ENCODE assay signal across 20 cellular contexts in genomic region chr16:66287916-66288315, GRCh38.
DNase-seq lines count a peak whose midpoint lies in the region; ATAC-seq and TF ChIP-seq lines count a peak whose summit lies in the region.
"Had no signal": no experiment of that assay in that cellular context is flagged by ENCODE, and none has a peak within 500 bp of the region (broad histone marks: within the 10 kb centered on the region; RNA-seq: fewer than 3 reads in every experiment).

No MANE protein-coding gene starts in this region.

- H3K79me1 ChIP-seq in H9 (ENCODE audit: insufficient read depth, low read depth, low read length, poor library complexity, severe bottlenecking), result no peaks in the 10 kb centered on the region

- H3K27me3 ChIP-seq in H9 (ENCODE audit: insufficient read depth, low read length), result no peaks in the 10 kb centered on the region

- no peak for ATAC-seq in left lobe of liver
- ATAC-seq in activated naive CD4-positive, alpha-beta T cell treated with anti-CD3 and anti-CD28 coated beads, Interleukin-2, amount 50 U/mL, for 72 hours, result no peak
- ATAC-seq: A549, GM12878 had no signal

- no peak overlapping the region for H3K4ac ChIP-seq in H9 (ENCODE audit: low read depth, low read length)

- H3K27me3 Mint-ChIP-seq in H9 (ENCODE audit: low read depth), result peaks cover 11% of the 10 kb centered on the region
- peaks cover 5% of the 10 kb centered on the region for H3K27me3 Mint-ChIP-seq in activated CD4-positive, alpha-beta memory T cell treated with anti-CD3 and anti-CD28 coated beads, Interleukin-2, amount 10 ng/mL, durations not matched to agents 7 days and 5 days

- H3K9ac ChIP-seq in H9 (ENCODE audit: extremely low read depth, insufficient read length, low read length), result no peak overlapping the region

- no peak overlapping the region for H4K8ac ChIP-seq in H9 (replicated peaks; ENCODE audit: insufficient read length, low read depth, low read length)

- no peaks in the 10 kb centered on the region for H3K4me1 ChIP-seq in H9 (ENCODE audit: insufficient read depth, low read length)
- H3K4me1 ChIP-seq: A549, HAP-1 had no signal

- no peak overlapping the region for H2BK12ac ChIP-seq in H9 (ENCODE audit: insufficient read length, low read depth, low read length)

- no peaks in the 10 kb centered on the region for H3K4me1 Mint-ChIP-seq in H9
- H3K4me1 Mint-ChIP-seq in activated CD4-positive, alpha-beta memory T cell treated with anti-CD3 and anti-CD28 coated beads, Interleukin-2, amount 10 ng/mL, durations not matched to agents 7 days and 5 days, result no peaks in the 10 kb centered on the region
- H3K4me1 Mint-ChIP-seq: B cell had no signal

- no peak overlapping the region for H2BK15ac ChIP-seq in H9 (ENCODE audit: low read depth, low read length)

- H3K18ac ChIP-seq in H9 (ENCODE audit: insufficient read length, low read depth, low read length), result no peak overlapping the region

- no peaks in the 10 kb centered on the region for H3K23me2 ChIP-seq in H9 (ENCODE audit: insufficient read length, low read depth, low read length, poor library complexity, severe bottlenecking)

- no peaks in the 10 kb centered on the region for H3K9me3 ChIP-seq in H9 (ENCODE audit: control insufficient read depth, low read depth, low read length)
- H3K9me3 ChIP-seq: A549, HAP-1 had no signal

- no peak overlapping the region for H3K14ac ChIP-seq in H9 (ENCODE audit: insufficient read depth, low read length)

- H3K27ac ChIP-seq in H9 (ENCODE audit: insufficient read length, low read depth, low read length), result no peak overlapping the region
- H3K27ac ChIP-seq: A549, PC-9 had no signal

- DNase-seq in H9 (peak; percentile 16), left lobe of liver (ENCODE audit: low spot score) (peak; percentile 30), NCI-H82 (lab: John Stamatoyannopoulos, UW) (no peak), NCI-H2196 treated with DMSO at 0.1 percent for 48 hours (lab: John Stamatoyannopoulos, UW; ENCODE audit: unreplicated experiment) (no peak), NCI-H345 (lab: John Stamatoyannopoulos, UW) (no peak)
- DNase-seq in activated CD4-positive, alpha-beta memory T cell treated with anti-CD3 and anti-CD28 coated beads, Interleukin-2, amount 10 ng/mL, durations not matched to agents 7 days and 5 days, result peak; percentile 7
- DNase-seq in stimulated activated CD8-positive, alpha-beta memory T cell treated with anti-CD3 and anti-CD28 coated beads, Interleukin-4, amount 100 ng/mL, for 48 hours, result peak; percentile 17
- no peak for DNase-seq in activated naive CD4-positive, alpha-beta T cell treated with anti-CD3 and anti-CD28 coated beads, Interleukin-2, amount 50 U/mL, for 72 hours (ENCODE audit: low spot score in 2 of 2)
- DNase-seq: Kasumi-1, NCI-H1417 treated with DMSO at 0.1 percent for 48 hours, NCI-H187 treated with DMSO at 0.1 percent for 48 hours, NCI-H2107, NCI-H510A, PC-9, RPMI8226, SHP77 treated with DMSO at 0.1 percent for 48 hours had no signal

- TF ChIP-seq CTCF in H9 (conservative IDR thresholded peaks at IDR 0.05), result no peak

- H3K36me3 Mint-ChIP-seq in H9 (ENCODE audit: insufficient read depth in 1 of 3, low read depth in 3 of 3), result no peaks in the 10 kb centered on the region
- no peaks in the 10 kb centered on the region for H3K36me3 Mint-ChIP-seq in activated CD4-positive, alpha-beta memory T cell treated with anti-CD3 and anti-CD28 coated beads, Interleukin-2, amount 10 ng/mL, durations not matched to agents 7 days and 5 days (ENCODE audit: low read depth)
- H3K36me3 Mint-ChIP-seq in activated naive CD4-positive, alpha-beta T cell treated with anti-CD3 and anti-CD28 coated beads, Interleukin-2, amount 50 U/mL, for 72 hours, result no peaks in the 10 kb centered on the region

- H3K27ac Mint-ChIP-seq in H9, result no peak overlapping the region
- no peak overlapping the region for H3K27ac Mint-ChIP-seq in activated CD4-positive, alpha-beta memory T cell treated with anti-CD3 and anti-CD28 coated beads, Interleukin-2, amount 10 ng/mL, durations not matched to agents 7 days and 5 days
- peak overlapping the region in 1 of 2 donors; percentile 44 for H3K27ac Mint-ChIP-seq in activated naive CD4-positive, alpha-beta T cell treated with anti-CD3 and anti-CD28 coated beads, Interleukin-2, amount 50 U/mL, for 72 hours
- H3K27ac Mint-ChIP-seq: B cell had no signal

- no peak overlapping the region for H2AFZ ChIP-seq in H9 (ENCODE audit: low read length)
- H2AFZ ChIP-seq: PC-9 had no signal

- H3T11ph ChIP-seq in H9 (ENCODE audit: low read length), result no peak overlapping the region

- no peak overlapping the region for H4K5ac ChIP-seq in H9 (ENCODE audit: insufficient read length, low read depth, low read length)

- no peak overlapping the region for H2BK5ac ChIP-seq in H9 (ENCODE audit: insufficient read length, low read length)

- no peak overlapping the region for H2AK5ac ChIP-seq in H9 (ENCODE audit: insufficient read length, low read length)

- H3K4me2 ChIP-seq in H9 (ENCODE audit: insufficient read depth, insufficient read length, low read length), result no peak overlapping the region
- H3K4me2 ChIP-seq: A549, PC-9 had no signal

- H2BK120ac ChIP-seq in H9 (ENCODE audit: low read depth, low read length, poor library complexity, severe bottlenecking), result no peak overlapping the region

- POLR2A ChIA-PET in activated CD4-positive, alpha-beta memory T cell treated with anti-CD3 and anti-CD28 coated beads, Interleukin-2, amount 10 ng/mL, durations not matched to agents 7 days and 5 days (lab: Charles Lee), result no interaction called here

- WGBS in H9 (ENCODE audit: extremely low coverage, insufficient read length, low lambda C conversion rate), result no CpG with 5 or more reads among the region's 2 CpGs

- CTCF ChIA-PET in activated CD4-positive, alpha-beta memory T cell treated with anti-CD3 and anti-CD28 coated beads, Interleukin-2, amount 10 ng/mL, durations not matched to agents 7 days and 5 days (lab: Charles Lee), result no interaction called here

- H3K56ac ChIP-seq in H9 (ENCODE audit: insufficient read length, low read depth, low read length), result no peak overlapping the region

- no peak overlapping the region for H2BK20ac ChIP-seq in H9 (ENCODE audit: low read depth, low read length, poor library complexity, severe bottlenecking)

- no peak overlapping the region for H3K23ac ChIP-seq in H9 (ENCODE audit: insufficient read length, low read depth, low read length)

- H4K91ac ChIP-seq in H9 (ENCODE audit: insufficient read length, low read depth, low read length), result no peak overlapping the region

- H3K4me3 Mint-ChIP-seq in H9, result no peak overlapping the region
- H3K4me3 Mint-ChIP-seq in activated CD4-positive, alpha-beta memory T cell treated with anti-CD3 and anti-CD28 coated beads, Interleukin-2, amount 10 ng/mL, durations not matched to agents 7 days and 5 days, result no peak overlapping the region
- H3K4me3 Mint-ChIP-seq: B cell had no signal

- H4K20me1 ChIP-seq in H9 (ENCODE audit: control insufficient read depth, insufficient read depth, insufficient read length), result peaks cover 3% of the 10 kb centered on the region

- no peaks in the 10 kb centered on the region for H3K79me2 ChIP-seq in H9 (ENCODE audit: insufficient read depth, low read length)

- H3K9me3 Mint-ChIP-seq in H9, result no peaks in the 10 kb centered on the region
- no peaks in the 10 kb centered on the region for H3K9me3 Mint-ChIP-seq in activated CD4-positive, alpha-beta memory T cell treated with anti-CD3 and anti-CD28 coated beads, Interleukin-2, amount 10 ng/mL, durations not matched to agents 7 days and 5 days
- H3K9me3 Mint-ChIP-seq in activated naive CD4-positive, alpha-beta T cell treated with anti-CD3 and anti-CD28 coated beads, Interleukin-2, amount 50 U/mL, for 72 hours, result no peaks in the 10 kb centered on the region

Comparison
In these comparisons a context has a peak if more than half of its experiments do, and no peak if none do; other contexts are left out.
1. DNase-seq: peak in H9 (single experiment), activated CD4-positive, alpha-beta memory T cell treated with anti-CD3 and anti-CD28 coated beads, Interleukin-2, amount 10 ng/mL, durations not matched to agents 7 days and 5 days (single experiment), left lobe of liver (single experiment) and stimulated activated CD8-positive, alpha-beta memory T cell treated with anti-CD3 and anti-CD28 coated beads, Interleukin-4, amount 100 ng/mL, for 48 hours (single experiment); none in activated naive CD4-positive, alpha-beta T cell treated with anti-CD3 and anti-CD28 coated beads, Interleukin-2, amount 50 U/mL, for 72 hours (0 of 2), NCI-H82 (single experiment), NCI-H2196 treated with DMSO at 0.1 percent for 48 hours (single experiment) and NCI-H345 (single experiment).